Comparison of ENCODE assay signal across 10 cellular contexts in genomic region chr22:45290410-45290936, GRCh38. TPM values are rescaled to one million over a fixed set of nuclear protein-coding genes. Genes with fewer than 3 reads are reported as not detected.
A peak's percentile ranks its signal among the peaks of the same experiment; 100 is the strongest.
DNase-seq lines count a peak whose midpoint lies in the region; ATAC-seq and TF ChIP-seq lines count a peak whose summit lies in the region.
"Had no signal": no experiment of that assay in that cellular context is flagged by ENCODE, and none has a peak within 500 bp of the region (broad histone marks: within the 10 kb centered on the region; RNA-seq: fewer than 3 reads in every experiment).

No MANE protein-coding gene starts in this region.

- 29 to 34% methylated on average over 17 to 18 of the region's 18 CpGs for WGBS in aorta, 2 donors

- H3K9me2 ChIP-seq in GM23338 (ENCODE audit: insufficient read depth), result no peaks in the 10 kb centered on the region

- CTCF ChIA-PET in A673 (lab: Charles Lee), result no interaction called here

- TF ChIP-seq CTCF in A673 (conservative IDR thresholded peaks at IDR 0.05; ENCODE audit: low read depth, low read length), result no peak
- no peak for TF ChIP-seq CTCF in GM23338 (conservative IDR thresholded peaks at IDR 0.05; ENCODE audit: low read depth in 2 of 2)
- no peak for TF ChIP-seq CTCF in left ventricle myocardium inferior (IDR thresholded peaks at IDR 0.05; ENCODE audit: borderline replicate concordance)
- TF ChIP-seq CTCF in GM13976 (IDR thresholded peaks at IDR 0.05; ENCODE audit: borderline replicate concordance, control extremely low read depth, extremely low read depth, insufficient read depth, missing control alignments), result no peak

- intact Hi-C loops in A673 (cut with micrococcal nuclease; ENCODE audit: unreplicated experiment), result no loop called here
- intact Hi-C loops in left ventricle myocardium inferior (cut with micrococcal nuclease), result no loop called here
- intact Hi-C loops in aorta (cut with DNase I), result no loop called here

- H3K36me3 ChIP-seq in A673 (ENCODE audit: insufficient read depth, low read length, poor library complexity, severe bottlenecking), result no peaks in the 10 kb centered on the region
- H3K36me3 ChIP-seq in GM23338 (ENCODE audit: insufficient read depth), result no peaks in the 10 kb centered on the region
- no peaks in the 10 kb centered on the region for H3K36me3 ChIP-seq in left ventricle myocardium inferior
- no peaks in the 10 kb centered on the region for H3K36me3 ChIP-seq in aorta (ENCODE audit: control insufficient read depth in 1 of 2, insufficient read depth in 2 of 2, low read length in 1 of 2)

- no peaks in the 10 kb centered on the region for H4K20me1 ChIP-seq in GM23338 (replicated peaks; ENCODE audit: insufficient read depth)

- no peak overlapping the region for H3K27ac Mint-ChIP-seq in GM23338
- H3K27ac Mint-ChIP-seq: activated T-cell treated with anti-CD3 and anti-CD28 coated beads, Interleukin-2, amount 50 U/mL, for 24 hours had no signal

- POLR2A ChIA-PET in A673 (lab: Charles Lee; ENCODE audit: low non-redundant PET), result no interaction called here

- H3K27ac ChIP-seq in A673 (ENCODE audit: low read depth, low read length, poor library complexity, severe bottlenecking) (no peak overlapping the region), GM23338 (ENCODE audit: low read depth) (no peak overlapping the region), left ventricle myocardium inferior (replicated peaks) (no peak overlapping the region), aorta (ENCODE audit: low read depth in 1 of 2, low read length in 2 of 2) (no peak overlapping the region)

- no peaks in the 10 kb centered on the region for H3K36me3 Mint-ChIP-seq in GM23338 (ENCODE audit: low read depth)

- H3K4me3 ChIP-seq in A673 (ENCODE audit: low read depth, low read length, poor library complexity, severe bottlenecking) (no peak overlapping the region), GM23338 (no peak overlapping the region), left ventricle myocardium inferior (peak overlapping the region; percentile 17), aorta (ENCODE audit: low read length in 2 of 2) (no peak overlapping the region)

- H2AFZ ChIP-seq in GM23338, result no peak overlapping the region

- H3K4me1 ChIP-seq in A673 (ENCODE audit: insufficient read depth, low read length, poor library complexity, severe bottlenecking), result no peaks in the 10 kb centered on the region
- H3K4me1 ChIP-seq in GM23338 (ENCODE audit: insufficient read depth), result peaks cover 5% of the 10 kb centered on the region; the same call in 1 of the 2 replicates
- no peaks in the 10 kb centered on the region for H3K4me1 ChIP-seq in left ventricle myocardium inferior
- H3K4me1 ChIP-seq in aorta (ENCODE audit: control insufficient read depth in 1 of 2, insufficient read depth in 2 of 2, low read length in 2 of 2), result no peaks in the 10 kb centered on the region

- peak; percentile 66 for ATAC-seq in GM23338
- ATAC-seq in GM18511 (IDR thresholded peaks at IDR 0.05; ENCODE audit: unreplicated experiment), result no peak
- no peak for ATAC-seq in aorta (ENCODE audit: low FRiP score)

- peaks cover 10% of the 10 kb centered on the region for H3K27me3 Mint-ChIP-seq in GM23338 (ENCODE audit: insufficient read depth, low read depth, poor library complexity)

- no peaks in the 10 kb centered on the region for H3K79me2 ChIP-seq in GM23338 (replicated peaks; ENCODE audit: insufficient read depth)

- H3K4me3 Mint-ChIP-seq in GM23338, result no peak overlapping the region
- H3K4me3 Mint-ChIP-seq: activated T-cell treated with anti-CD3 and anti-CD28 coated beads, Interleukin-2, amount 50 U/mL, for 24 hours had no signal

- H3K4me2 ChIP-seq in GM23338, result 0 out of 2 replicates have a peak overlapping the region, but pooled peaks have one; percentile 32

- H3K9me3 ChIP-seq in A673 (ENCODE audit: low read depth, low read length, poor library complexity, severe bottlenecking) (no peaks in the 10 kb centered on the region), left ventricle myocardium inferior (replicated peaks) (no peaks in the 10 kb centered on the region), aorta (ENCODE audit: control insufficient read depth, low read length) (no peaks in the 10 kb centered on the region)

- H3K27me3 ChIP-seq in A673 (replicated peaks; ENCODE audit: insufficient read depth, low read depth, low read length, poor library complexity) (no peaks in the 10 kb centered on the region), GM23338 (ENCODE audit: insufficient read depth) (no peaks in the 10 kb centered on the region), left ventricle myocardium inferior (ENCODE audit: low read depth) (peaks cover 11% of the 10 kb centered on the region), aorta (ENCODE audit: control insufficient read depth in 1 of 2, insufficient read depth in 2 of 2, low read length in 1 of 2) (no peaks in the 10 kb centered on the region)

- no peaks in the 10 kb centered on the region for H3F3A ChIP-seq in GM23338 (replicated peaks; ENCODE audit: low read depth)

- H3K9me3 Mint-ChIP-seq in GM23338, result no peaks in the 10 kb centered on the region
- H3K9me3 Mint-ChIP-seq: activated T-cell treated with anti-CD3 and anti-CD28 coated beads, Interleukin-2, amount 50 U/mL, for 24 hours had no signal

- in situ Hi-C loops in GM13976 (cut with MboI; ENCODE audit: low sequenced_read_pairs, unreplicated experiment), result no loop called here

- BruUV-seq in A673 (replicated peaks; lab: Mats Ljungman, UMichigan), result no TSS peak

- peaks cover 10% of the 10 kb centered on the region; the same call in 2 of the 3 replicates for H3K4me1 Mint-ChIP-seq in GM23338

- DNase-seq in A673 (ENCODE audit: low spot score) (peak; percentile 74), GM23338 (ENCODE audit: low spot score) (peak; percentile 40), SHP77 treated with DMSO at 0.1 percent for 48 hours (lab: John Stamatoyannopoulos, UW) (peak; percentile 73), left ventricle myocardium inferior (no peak), middle frontal gyrus (ENCODE audit: extremely low spot score, low spot score) (no peak), aorta (no peak), GM13976 (ENCODE audit: low spot score) (no peak)
- DNase-seq: activated T-cell treated with anti-CD3 and anti-CD28 coated beads, Interleukin-2, amount 50 U/mL, for 24 hours had no signal

TF ChIP-seq in GM23338, 12 proteins besides CTCF, POLR2A, EP300 and RAD21 (continues in another document):
- TF ChIP-seq ZNF114 (CRISPR knock-in tag; IDR thresholded peaks at IDR 0.05) (no peak), NANOG (IDR thresholded peaks at IDR 0.05; ENCODE audit: borderline replicate concordance) (no peak), EZH2 (IDR thresholded peaks at IDR 0.05; ENCODE audit: low read depth, unreplicated experiment) (no peak), POLR2AphosphoS5 (IDR thresholded peaks at IDR 0.05; ENCODE audit: low read depth) (no peak), JUNB (IDR thresholded peaks at IDR 0.05; ENCODE audit: unreplicated experiment) (no peak)

RNA-seq across cellular contexts. Expression of gene UPK3A, which starts 5.7 kb away (rescaled TPM):
- total RNA-seq in A673 (2021) (not detected in 2 replicates), left ventricle myocardium inferior (not detected), aorta (not detected)
- total RNA-seq in GM23338 (2014; rRNA removed; shearing (Covaris generic)), result 0.89 TPM in 1 of 2 replicates, not detected in the other
- polyA plus RNA-seq in GM23338 (2016; fragmentation: Nextera tagmentation; extraction: Ambion mirVana) (0.47 and 1.1 TPM in 2 replicates), aorta (not detected)
- total RNA-seq: glomerular endothelial cell had no signal

RNA-seq across cellular contexts. Expression of gene FAM118A, which starts 19.3 kb away (rescaled TPM):
- total RNA-seq in A673 (2021) (54.0 and 58.3 TPM in 2 replicates), left ventricle myocardium inferior (14.1 TPM), aorta (10 to 100 TPM; 59.2 to 66.7 TPM)
- total RNA-seq in GM23338 (2014; rRNA removed; shearing (Covaris generic)), result 20.3 and 22.0 TPM in 2 replicates
- polyA plus RNA-seq in GM23338 (2016; fragmentation: Nextera tagmentation; extraction: Ambion mirVana) (9.8 and 11.9 TPM in 2 replicates), aorta (100 to 1,000 TPM in 1 of 2 donors, 1 to 10 TPM in 1; 8.6 to 320 TPM)

RNA-seq across cellular contexts. Expression of gene KIAA0930, which starts 49.8 kb away (rescaled TPM):
- 54.8 and 64.2 TPM in 2 replicates for total RNA-seq in A673 (2021)
- total RNA-seq in GM23338 (2014; rRNA removed; shearing (Covaris generic)), result 78.6 and 81.8 TPM in 2 replicates
- polyA plus RNA-seq in GM23338 (2016; fragmentation: Nextera tagmentation; extraction: Ambion mirVana), result 15.0 and 19.1 TPM in 2 replicates
- total RNA-seq in left ventricle myocardium inferior, result 18.6 TPM
- total RNA-seq in aorta, result 100 to 1,000 TPM in 1 of 2 donors, 10 to 100 TPM in 1; 46.9 to 101 TPM
- 10 to 100 TPM; 36.6 to 83.7 TPM for polyA plus RNA-seq in aorta

Comparison
In these comparisons a context has a peak if more than half of its experiments do, and no peak if none do; other contexts are left out.
1. DNase-seq: peak in A673 (single experiment), GM23338 (single experiment) and SHP77 treated with DMSO at 0.1 percent for 48 hours (single experiment); none in left ventricle myocardium inferior (single experiment), middle frontal gyrus (single experiment), aorta (0 of 2) and GM13976 (single experiment).